In genomic region chr15:32657941-32658340, GRCh38 we compare ENCODE assay signal across 15 cellular contexts. TPM values are rescaled to one million over a fixed set of nuclear protein-coding genes. Genes with fewer than 3 reads are reported as not detected.
"Had no signal": no experiment of that assay in that cellular context is flagged by ENCODE, and none has a peak within 500 bp of the region (broad histone marks: within the 10 kb centered on the region; RNA-seq: fewer than 3 reads in every experiment).

No MANE protein-coding gene starts in this region.

- H3K4me3 Mint-ChIP-seq: activated CD4-positive, alpha-beta memory T cell treated with anti-CD3 and anti-CD28 coated beads, Interleukin-2, amount 10 ng/mL, durations not matched to agents 7 days and 5 days; activated naive CD8-positive, alpha-beta T cell treated with anti-CD3 and anti-CD28 coated beads, Interleukin-2, amount 10 ng/mL, durations not matched to agents 7 days and 5 days; activated T-cell treated with anti-CD3 and anti-CD28 coated beads, Interleukin-2, amount 50 U/mL, for 72 hours; memory B cell had no signal

- DNase-seq: activated CD4-positive, alpha-beta memory T cell treated with anti-CD3 and anti-CD28 coated beads, Interleukin-2, amount 10 ng/mL, durations not matched to agents 7 days and 5 days; activated CD8-positive, alpha-beta memory T cell treated with anti-CD3 and anti-CD28 coated beads, Interleukin-2, amount 50 U/mL, for 4 hours; activated naive CD8-positive, alpha-beta T cell treated with anti-CD3 and anti-CD28 coated beads, Interleukin-2, amount 10 ng/mL, durations not matched to agents 7 days and 5 days; activated T-cell treated with anti-CD3 and anti-CD28 coated beads, Interleukin-2, amount 50 U/mL, for 72 hours; anterior cingulate cortex; islet precursor cell; left lung; stimulated activated CD4-positive, alpha-beta T cell treated with anti-CD3 and anti-CD28 coated beads, Interleukin-15, amount 100 ng/mL, for 24 hours; stimulated activated CD4-positive, alpha-beta T cell treated with anti-CD3 and anti-CD28 coated beads, Interleukin-4, amount 100 ng/mL, for 4 hours; trophoblast cell had no signal

- H3K9ac ChIP-seq: parathyroid adenoma had no signal

- ATAC-seq: gastroesophageal sphincter had no signal

- H3K27ac ChIP-seq: gastroesophageal sphincter, left lung had no signal

- H2AFZ ChIP-seq: parathyroid adenoma had no signal

- H3K27me3 ChIP-seq: gastroesophageal sphincter, left lung had no signal

- H3K36me3 ChIP-seq: gastroesophageal sphincter, left lung had no signal

- H3K27me3 Mint-ChIP-seq: activated CD4-positive, alpha-beta memory T cell treated with anti-CD3 and anti-CD28 coated beads, Interleukin-2, amount 10 ng/mL, durations not matched to agents 7 days and 5 days; activated naive CD8-positive, alpha-beta T cell treated with anti-CD3 and anti-CD28 coated beads, Interleukin-2, amount 10 ng/mL, durations not matched to agents 7 days and 5 days; memory B cell had no signal

- H3K4me1 ChIP-seq: left lung had no signal

- H3K9me3 Mint-ChIP-seq: activated CD4-positive, alpha-beta memory T cell treated with anti-CD3 and anti-CD28 coated beads, Interleukin-2, amount 10 ng/mL, durations not matched to agents 7 days and 5 days; activated naive CD8-positive, alpha-beta T cell treated with anti-CD3 and anti-CD28 coated beads, Interleukin-2, amount 10 ng/mL, durations not matched to agents 7 days and 5 days; activated T-cell treated with anti-CD3 and anti-CD28 coated beads, Interleukin-2, amount 50 U/mL, for 72 hours; memory B cell; T-helper 2 cell treated with Interferon-gamma antibody and Interleukin-4, amounts not matched to agents 5 μg/mL and 100 μg/mL, for 36 hours had no signal

- H3K9me3 ChIP-seq: gastroesophageal sphincter, left lung had no signal

- H3K27ac Mint-ChIP-seq: activated T-cell treated with anti-CD3 and anti-CD28 coated beads, Interleukin-2, amount 50 U/mL, for 72 hours; memory B cell had no signal

- H3K36me3 Mint-ChIP-seq: memory B cell had no signal

- H3K4me3 ChIP-seq: gastroesophageal sphincter, left lung had no signal

RNA-seq across cellular contexts. Expression of gene GREM1, which starts 59.9 kb away (rescaled TPM):
- total RNA-seq: activated CD4-positive, alpha-beta memory T cell treated with anti-CD3 and anti-CD28 coated beads, Interleukin-2, amount 10 ng/mL, durations not matched to agents 7 days and 5 days; activated naive CD8-positive, alpha-beta T cell treated with anti-CD3 and anti-CD28 coated beads, Interleukin-2, amount 10 ng/mL, durations not matched to agents 7 days and 5 days; endothelial cell of umbilical vein had no signal
- polyA plus RNA-seq: endothelial cell of umbilical vein had no signal
